ENCODE assay signal across 12 cellular contexts in genomic region chr14:91387996-91388395, GRCh38. TPM values are rescaled to one million over a fixed set of nuclear protein-coding genes. Genes with fewer than 3 reads are reported as not detected.
DNase-seq lines count a peak whose midpoint lies in the region; ATAC-seq lines count a peak whose summit lies in the region.
"Had no signal": no experiment of that assay in that cellular context is flagged by ENCODE, and none has a peak within 500 bp of the region (broad histone marks: within the 10 kb centered on the region; RNA-seq: fewer than 3 reads in every experiment).

No MANE protein-coding gene starts in this region.

- H3K4me1 Mint-ChIP-seq in activated CD4-positive, alpha-beta T cell treated with anti-CD3 and anti-CD28 coated beads, Interleukin-2, amount 10 ng/mL, durations not matched to agents 7 days and 5 days, result peaks cover 83% of the 10 kb centered on the region
- H3K4me1 Mint-ChIP-seq in T-helper 17 cell, result peaks cover 62% of the 10 kb centered on the region
- H3K4me1 Mint-ChIP-seq in stimulated activated memory B cell treated with anti-CD40 and anti-IgM and Interleukin-4, amounts not matched to agents 10 μg/mL and 1 μg/mL and 100 μg/mL, for 72 hours, result peaks cover 81% of the 10 kb centered on the region

- no peaks in the 10 kb centered on the region for H3K36me3 ChIP-seq in esophagus (ENCODE audit: control insufficient read depth in 2 of 2, insufficient read depth in 2 of 2, low read length in 1 of 2)
- H3K36me3 ChIP-seq: thoracic aorta had no signal

- H3K9me3 Mint-ChIP-seq in activated CD4-positive, alpha-beta T cell treated with anti-CD3 and anti-CD28 coated beads, Interleukin-2, amount 10 ng/mL, durations not matched to agents 7 days and 5 days, result no peaks in the 10 kb centered on the region
- H3K9me3 Mint-ChIP-seq in stimulated activated memory B cell treated with anti-CD40 and anti-IgM and Interleukin-4, amounts not matched to agents 10 μg/mL and 1 μg/mL and 100 μg/mL, for 72 hours, result no peaks in the 10 kb centered on the region

- peak overlapping the region; percentile 36 to 53 for H3K27ac ChIP-seq in esophagus (ENCODE audit: low read depth in 2 of 2, low read length in 1 of 2)
- H3K27ac ChIP-seq: psoas muscle, thoracic aorta had no signal

- peak overlapping the region; percentile 0 for H3K4me3 Mint-ChIP-seq in activated CD4-positive, alpha-beta T cell treated with anti-CD3 and anti-CD28 coated beads, Interleukin-2, amount 10 ng/mL, durations not matched to agents 7 days and 5 days
- peak overlapping the region; percentile 75 for H3K4me3 Mint-ChIP-seq in T-helper 17 cell
- H3K4me3 Mint-ChIP-seq in stimulated activated memory B cell treated with anti-CD40 and anti-IgM and Interleukin-4, amounts not matched to agents 10 μg/mL and 1 μg/mL and 100 μg/mL, for 72 hours, result no peak overlapping the region

- peak overlapping the region; percentile 64 for H3K27ac Mint-ChIP-seq in activated CD4-positive, alpha-beta T cell treated with anti-CD3 and anti-CD28 coated beads, Interleukin-2, amount 10 ng/mL, durations not matched to agents 7 days and 5 days
- peak overlapping the region; percentile 95 for H3K27ac Mint-ChIP-seq in T-helper 17 cell
- H3K27ac Mint-ChIP-seq in stimulated activated memory B cell treated with anti-CD40 and anti-IgM and Interleukin-4, amounts not matched to agents 10 μg/mL and 1 μg/mL and 100 μg/mL, for 72 hours, result peak overlapping the region; percentile 75

- no peaks in the 10 kb centered on the region for H3K9me3 ChIP-seq in T-helper 17 cell (ENCODE audit: control insufficient read depth, low read length, poor library complexity, severe bottlenecking)
- no peaks in the 10 kb centered on the region for H3K9me3 ChIP-seq in esophagus (ENCODE audit: control insufficient read depth in 2 of 2, insufficient read depth in 1 of 2, low read depth in 1 of 2, low read length in 1 of 2)
- H3K9me3 ChIP-seq: psoas muscle, thoracic aorta had no signal

- peaks cover 30% of the 10 kb centered on the region for H3K36me3 Mint-ChIP-seq in activated CD4-positive, alpha-beta T cell treated with anti-CD3 and anti-CD28 coated beads, Interleukin-2, amount 10 ng/mL, durations not matched to agents 7 days and 5 days (ENCODE audit: low read depth)
- peaks cover 2% of the 10 kb centered on the region for H3K36me3 Mint-ChIP-seq in T-helper 17 cell (ENCODE audit: low read depth)
- H3K36me3 Mint-ChIP-seq in stimulated activated memory B cell treated with anti-CD40 and anti-IgM and Interleukin-4, amounts not matched to agents 10 μg/mL and 1 μg/mL and 100 μg/mL, for 72 hours, result peaks cover 11% of the 10 kb centered on the region

- no peak overlapping the region for H3K4me3 ChIP-seq in esophagus (ENCODE audit: low read depth in 1 of 2, low read length in 2 of 2)
- H3K4me3 ChIP-seq: psoas muscle, thoracic aorta had no signal

- no peaks in the 10 kb centered on the region for H3K27me3 Mint-ChIP-seq in activated CD4-positive, alpha-beta T cell treated with anti-CD3 and anti-CD28 coated beads, Interleukin-2, amount 10 ng/mL, durations not matched to agents 7 days and 5 days
- H3K27me3 Mint-ChIP-seq in T-helper 17 cell, result no peaks in the 10 kb centered on the region
- H3K27me3 Mint-ChIP-seq in stimulated activated memory B cell treated with anti-CD40 and anti-IgM and Interleukin-4, amounts not matched to agents 10 μg/mL and 1 μg/mL and 100 μg/mL, for 72 hours, result no peaks in the 10 kb centered on the region

- no peak for DNase-seq in activated CD4-positive, alpha-beta T cell treated with anti-CD3 and anti-CD28 coated beads, Interleukin-2, amount 10 ng/mL, durations not matched to agents 7 days and 5 days
- no peak for DNase-seq in activated CD4-positive, alpha-beta T cell treated with anti-CD3 and anti-CD28 coated beads, Interleukin-2, amount 50 U/mL, for 1 hour
- DNase-seq in T-helper 17 cell (no peak), dedifferentiated amniotic fluid mesenchymal stem cell (ENCODE audit: extremely low spot score) (no peak)
- DNase-seq in stimulated activated CD4-positive, alpha-beta T cell treated with anti-CD3 and anti-CD28 coated beads, Interleukin-12 subunit alpha, Interleukin-12 subunit beta, amount 100 ng/mL, for 4 hours, result no peak
- DNase-seq: activated CD4-positive, CD25-positive, alpha-beta regulatory T cell treated with anti-CD3 and anti-CD28 coated beads, Interleukin-2, amount 50 U/mL, for 72 hours; NCI-H2227 treated with DMSO at 0.1 percent for 48 hours had no signal

- peaks cover 6 to 23% of the 10 kb centered on the region in 2 donors for H3K4me1 ChIP-seq in esophagus (ENCODE audit: control insufficient read depth in 2 of 2, insufficient read depth in 2 of 2, low read length in 1 of 2)
- H3K4me1 ChIP-seq: psoas muscle had no signal

- CTCF ChIA-PET in activated CD4-positive, alpha-beta T cell treated with anti-CD3 and anti-CD28 coated beads, Interleukin-2, amount 10 ng/mL, durations not matched to agents 7 days and 5 days (lab: Charles Lee), result interaction anchor here (0.9 to 2.1 kb wide), 8 partner anchors 11 to 60 kb away, joined by 3 to 5 read pairs (median 4); partner anchors contain the start of gene CCDC88C

- H3K27me3 ChIP-seq in esophagus (ENCODE audit: control insufficient read depth in 1 of 2, insufficient read depth in 2 of 2, low read length in 2 of 2), result no peaks in the 10 kb centered on the region

- ATAC-seq in T-helper 17 cell, result no peak
- no peak for ATAC-seq in stimulated activated memory B cell treated with anti-CD40 and anti-IgM and Interleukin-4, amounts not matched to agents 10 μg/mL and 1 μg/mL and 100 μg/mL, for 72 hours
- no peak for ATAC-seq in GM19452 (IDR thresholded peaks at IDR 0.05; ENCODE audit: unreplicated experiment)
- ATAC-seq: psoas muscle had no signal

- POLR2A ChIA-PET in activated CD4-positive, alpha-beta T cell treated with anti-CD3 and anti-CD28 coated beads, Interleukin-2, amount 10 ng/mL, durations not matched to agents 7 days and 5 days (lab: Charles Lee), result interaction anchor here (0.7 kb wide), 1 partner anchor 29 kb away, joined by 3 read pairs; no protein-coding TSS in a partner anchor

- 50 to 74% methylated on average over 11 of the region's 11 CpGs for WGBS in esophagus, 2 donors

RNA-seq across cellular contexts. Expression of gene CCDC88C, which starts 29.6 kb away (rescaled TPM):
- total RNA-seq in activated CD4-positive, alpha-beta T cell treated with anti-CD3 and anti-CD28 coated beads, Interleukin-2, amount 10 ng/mL, durations not matched to agents 7 days and 5 days, result 100 to 1,000 TPM; 187 to 193 TPM
- total RNA-seq in T-helper 17 cell, result 100 to 1,000 TPM; 333 to 339 TPM
- 10 to 100 TPM; 11.0 to 18.5 TPM for polyA plus RNA-seq in esophagus
